ENCODE assay signal across 9 cellular contexts in genomic region chr2:24075259-24075658, GRCh38. TPM values are rescaled to one million over a fixed set of nuclear protein-coding genes. Genes with fewer than 3 reads are reported as not detected.
DNase-seq lines count a peak whose midpoint lies in the region; ATAC-seq and TF ChIP-seq lines count a peak whose summit lies in the region.
"Had no signal": no experiment of that assay in that cellular context is flagged by ENCODE, and none has a peak within 500 bp of the region (broad histone marks: within the 10 kb centered on the region; RNA-seq: fewer than 3 reads in every experiment).

No MANE protein-coding gene starts in this region.

- peaks cover 7% of the 10 kb centered on the region for H3K4me1 ChIP-seq in psoas muscle

- TF ChIP-seq CTCF in GM12864 (IDR thresholded peaks at IDR 0.05; ENCODE audit: low read depth, low read length, missing control alignments) (no peak), fibroblast of mammary gland (conservative IDR thresholded peaks at IDR 0.05; ENCODE audit: control insufficient read depth, insufficient read depth, low read depth, low read length) (no peak), psoas muscle (IDR thresholded peaks at IDR 0.05) (no peak)

- POLR2A ChIA-PET in T-cell (lab: Charles Lee) = interaction anchor here in 1 of 2 donors (0.7 kb wide), 1 partner anchor 28 kb away, joined by 7 read pairs; no protein-coding TSS in a partner anchor

- H3K4me3 Mint-ChIP-seq in T-cell = peak overlapping the region; percentile 96 to 100 (median 98)

- CTCF ChIA-PET in T-cell (lab: Charles Lee) = interaction anchor here in 1 of 2 donors (2.3 kb wide), 1 partner anchor 28 kb away, joined by 15 read pairs; the partner anchor contains the start of gene WDCP

- WGBS in psoas muscle, 3 donors = 59 to 63% (median 61%) methylated on average over 5 of the region's 5 CpGs

- DNase-seq in GM12864 (ENCODE audit: low read depth) (no peak), T-cell (no peak), fibroblast of mammary gland (ENCODE audit: low read depth) (no peak), psoas muscle (no peak), NCI-H2171 treated with DMSO at 0.1 percent for 48 hours (lab: John Stamatoyannopoulos, UW) (no peak), inferior parietal cortex (ENCODE audit: extremely low spot score) (no peak), glomerular visceral epithelial cell (ENCODE audit: extremely low spot score) (no peak)
- DNase-seq: hypothalamus had no signal

- H3K9me3 Mint-ChIP-seq in T-cell = no peaks in the 10 kb centered on the region

- H3K9me3 ChIP-seq in psoas muscle = no peaks in the 10 kb centered on the region

- peaks cover 14% of the 10 kb centered on the region for H3K36me3 Mint-ChIP-seq in T-cell

- H3K4me1 Mint-ChIP-seq in T-cell = peaks cover 33 to 40% (median 39%) of the 10 kb centered on the region in 3 donors

- H3K4me3 ChIP-seq in GM12864 (ENCODE audit: low read depth, low read length) (peak overlapping the region; percentile 81), fibroblast of mammary gland (ENCODE audit: control insufficient read depth, low read depth, low read length) (peak overlapping the region; percentile 99), psoas muscle (peak overlapping the region; percentile 93)

- H3K36me3 ChIP-seq in psoas muscle (ENCODE audit: insufficient read depth in 1 of 2, low read depth in 1 of 2) = peaks cover 3 to 39% of the 10 kb centered on the region in 2 donors

- intact Hi-C loops in psoas muscle (cut with DNase I) = loop anchor here (5.0 kb wide), 2 partner anchors 133 to 148 kb away; partner anchors contain the start of genes ATAD2B (in 1 of the 2) and UBXN2A (in 1 of the 2)

- H3K27ac ChIP-seq in psoas muscle = peak overlapping the region; percentile 87

- no peaks in the 10 kb centered on the region for H3K27me3 Mint-ChIP-seq in T-cell

- H3K27ac Mint-ChIP-seq in T-cell = peak overlapping the region; percentile 98 to 100

- no peak for ATAC-seq in T-cell (replicated peaks in 1 of 4)
- ATAC-seq in psoas muscle = no peak
- no peak for ATAC-seq in GM18861 (IDR thresholded peaks at IDR 0.05; ENCODE audit: unreplicated experiment)

- no peaks in the 10 kb centered on the region for H3K27me3 ChIP-seq in psoas muscle (ENCODE audit: insufficient read depth in 3 of 3, low read length in 2 of 3)

RNA-seq across cellular contexts. Expression of gene SF3B6, which starts 0.9 kb away (rescaled TPM):
- 10 to 100 TPM; 43.7 to 53.0 (median 47.0) TPM for total RNA-seq in T-cell
- 10 to 100 TPM; 44.2 to 60.5 (median 55.5) TPM for total RNA-seq in psoas muscle
- polyA plus RNA-seq in psoas muscle = 100 to 1,000 TPM in 1 of 3 donors, 10 to 100 TPM in 2; 68.2 to 116 (median 90.8) TPM

RNA-seq across cellular contexts. Expression of gene TP53I3, which starts 9.4 kb away (rescaled TPM):
- under 1 TPM; 0.47 to 0.68 (median 0.58) TPM for total RNA-seq in T-cell
- total RNA-seq in psoas muscle = 1 to 10 TPM; 1.3 to 5.0 (median 2.6) TPM
- polyA plus RNA-seq in psoas muscle = 1 to 10 TPM; 1.7 to 5.6 (median 3.7) TPM

RNA-seq across cellular contexts. Expression of gene FKBP1B, which starts 25.7 kb away (rescaled TPM):
- total RNA-seq in T-cell (1 to 10 TPM; 1.2 to 1.5 (median 1.2) TPM), psoas muscle (1 to 10 TPM in 1 of 4 donors, under 1 TPM in 3; 0.46 to 1.8 (median 0.75) TPM)
- polyA plus RNA-seq in psoas muscle = 1 to 10 TPM; 1.3 to 2.7 (median 2.1) TPM

RNA-seq across cellular contexts. Expression of gene WDCP, which starts 28.1 kb away (rescaled TPM):
- 10 to 100 TPM in 3 of 5 donors, 1 to 10 TPM in 2; 6.1 to 18.9 (median 18.2) TPM for total RNA-seq in T-cell
- total RNA-seq in psoas muscle = 10 to 100 TPM in 2 of 4 donors, 1 to 10 TPM in 2; 6.5 to 14.6 (median 9.7) TPM
- 10 to 100 TPM in 1 of 3 donors, 1 to 10 TPM in 2; 4.6 to 17.3 (median 5.0) TPM for polyA plus RNA-seq in psoas muscle

RNA-seq across cellular contexts. Expression of gene PFN4, which starts 47.9 kb away (rescaled TPM):
- total RNA-seq in T-cell (under 1 TPM in 2 of 5 donors, not detected in 3; 0.28 to 0.49 TPM), psoas muscle (under 1 TPM in 3 of 4 donors, not detected in 1; 0.24 to 0.45 (median 0.34) TPM)
- polyA plus RNA-seq in psoas muscle = 1 to 10 TPM in 1 of 3 donors, under 1 TPM in 2; 0.18 to 1.2 (median 0.35) TPM
